8 cellular contexts compared by ENCODE assay signal in genomic region chr14:36320210-36321003, GRCh38. TPM values are rescaled to one million over a fixed set of nuclear protein-coding genes. Genes with fewer than 3 reads are reported as not detected.
A peak's percentile ranks its signal among the peaks of the same experiment; 100 is the strongest.
DNase-seq lines count a peak whose midpoint lies in the region; ATAC-seq and TF ChIP-seq lines count a peak whose summit lies in the region.

Gene MBIP (minus strand): TSS chr14:36320637. CDS start chr14:36320588, 49 bp downstream.

- H3K27me3 ChIP-seq in testis: no peaks in the 10 kb centered on the region

- H3K4me3 ChIP-seq in testis: peak within 1 kb of the TSS; percentile 81 to 83

- intact Hi-C loops in testis (cut with DNase I; ENCODE audit: low total_unique reads): no loop called here

- H3K9me3 Mint-ChIP-seq in activated naive CD4-positive, alpha-beta T cell treated with anti-CD3 and anti-CD28 coated beads, Interleukin-2, amount 50 U/mL, for 24 hours: peaks cover 4% of the 10 kb centered on the region

- H3K27ac ChIP-seq in testis: peak within 1 kb of the TSS; percentile 68 to 84

- H3K36me3 Mint-ChIP-seq in activated naive CD4-positive, alpha-beta T cell treated with anti-CD3 and anti-CD28 coated beads, Interleukin-2, amount 50 U/mL, for 24 hours: peaks cover 2% of the 10 kb centered on the region

- peak; percentile 83 for DNase-seq in GM04503 (ENCODE audit: low read depth)
- DNase-seq in NCI-H1092 (lab: John Stamatoyannopoulos, UW): peak; percentile 98
- DNase-seq in glomerular visceral epithelial cell (ENCODE audit: extremely low spot score): peak; percentile 94
- peak; percentile 89 for DNase-seq in omental fat pad (ENCODE audit: low spot score)
- DNase-seq in testis: peak; percentile 98

- ATAC-seq in HG02588 (IDR thresholded peaks at IDR 0.05; ENCODE audit: unreplicated experiment): peak; percentile 99
- ATAC-seq in SK-N-SH treated with all-trans-retinoic acid at 6 μM for 48 hours: peak; percentile 98
- peak; percentile 96 for ATAC-seq in omental fat pad (ENCODE audit: low FRiP score)

- H3K36me3 ChIP-seq in testis (ENCODE audit: low read depth, missing control alignments): no peaks in the 10 kb centered on the region

- H3K4me3 Mint-ChIP-seq in activated naive CD4-positive, alpha-beta T cell treated with anti-CD3 and anti-CD28 coated beads, Interleukin-2, amount 50 U/mL, for 24 hours: peak within 1 kb of the TSS; percentile 96

- WGBS in testis, 2 donors: 1 to 2% methylated on average over 13 to 34 of the region's 34 CpGs

- H3K4me1 ChIP-seq in testis: peaks cover 6% of the 10 kb centered on the region

- no peak for TF ChIP-seq CTCF in omental fat pad (IDR thresholded peaks at IDR 0.05)
- TF ChIP-seq CTCF in testis (IDR thresholded peaks at IDR 0.05): peak in 1 of 3 experiments; percentile 10

- peaks cover 46% of the 10 kb centered on the region for H3K4me1 Mint-ChIP-seq in activated naive CD4-positive, alpha-beta T cell treated with anti-CD3 and anti-CD28 coated beads, Interleukin-2, amount 50 U/mL, for 24 hours

- H3K27me3 Mint-ChIP-seq in activated naive CD4-positive, alpha-beta T cell treated with anti-CD3 and anti-CD28 coated beads, Interleukin-2, amount 50 U/mL, for 24 hours: peaks cover 4% of the 10 kb centered on the region

- H3K27ac Mint-ChIP-seq in activated naive CD4-positive, alpha-beta T cell treated with anti-CD3 and anti-CD28 coated beads, Interleukin-2, amount 50 U/mL, for 24 hours: peak within 1 kb of the TSS; percentile 93

- H3K9me3 ChIP-seq in testis: no peaks in the 10 kb centered on the region

- TF ChIP-seq POLR2A in testis (IDR thresholded peaks at IDR 0.05): no peak

TF ChIP-seq in SK-N-SH treated with all-trans-retinoic acid at 6 μM for 48 hours, 23 proteins besides CTCF, POLR2A, EP300 and RAD21:
- TF ChIP-seq ISL1 (CRISPR knock-in tag; IDR thresholded peaks at IDR 0.05): no peak
- TF ChIP-seq ARNTL (CRISPR knock-in tag; IDR thresholded peaks at IDR 0.05; ENCODE audit: borderline replicate concordance, low read depth): no peak
- no peak for TF ChIP-seq ZNF70 (CRISPR knock-in tag; IDR thresholded peaks at IDR 0.05)
- TF ChIP-seq CSDC2 (CRISPR knock-in tag; IDR thresholded peaks at IDR 0.05): no peak
- TF ChIP-seq PATZ1 (CRISPR knock-in tag; IDR thresholded peaks at IDR 0.05; ENCODE audit: borderline replicate concordance): no peak
- TF ChIP-seq ZFP3 (CRISPR knock-in tag; IDR thresholded peaks at IDR 0.05): no peak
- peak; percentile 29; the same call in 1 of the 2 replicates for TF ChIP-seq TCF4 (CRISPR knock-in tag; IDR thresholded peaks at IDR 0.05; ENCODE audit: borderline replicate concordance)
- no peak for TF ChIP-seq RARB (CRISPR knock-in tag; IDR thresholded peaks at IDR 0.05)

RNA-seq across cellular contexts. Expression of gene MBIP, which starts in this region (rescaled TPM):
- 10 to 100 TPM; 10.8 to 18.3 (median 12.4) TPM for total RNA-seq in omental fat pad
- 10 to 100 TPM; 21.0 to 22.1 TPM for total RNA-seq in testis
- 27.5 TPM for polyA plus RNA-seq in testis (ENCODE audit: insufficient read depth, low read depth, low replicate concordance)

Comparison
In these comparisons a context has a peak if more than half of its experiments do, and no peak if none do; other contexts are left out.
1. Peak in every context shown above with its lines: DNase-seq, ATAC-seq, H3K4me3 ChIP-seq and H3K27ac ChIP-seq.